In genomic region chr20:19692685-19693119, GRCh38 we compare ENCODE assay signal across 7 cellular contexts.
DNase-seq lines count a peak whose midpoint lies in the region; ATAC-seq and TF ChIP-seq lines count a peak whose summit lies in the region.

No MANE protein-coding gene starts in this region.

- peaks cover 7% of the 10 kb centered on the region for H3K27me3 Mint-ChIP-seq in activated CD4-positive, alpha-beta T cell treated with anti-CD3 and anti-CD28 coated beads, Interleukin-2, amount 10 ng/mL, durations not matched to agents 7 days and 5 days

- no peak overlapping the region for H3K4me3 Mint-ChIP-seq in activated CD4-positive, alpha-beta T cell treated with anti-CD3 and anti-CD28 coated beads, Interleukin-2, amount 10 ng/mL, durations not matched to agents 7 days and 5 days

- H3K4me1 Mint-ChIP-seq in activated CD4-positive, alpha-beta T cell treated with anti-CD3 and anti-CD28 coated beads, Interleukin-2, amount 10 ng/mL, durations not matched to agents 7 days and 5 days, result no peaks in the 10 kb centered on the region

- DNase-seq in NCI-H1930 (lab: John Stamatoyannopoulos, UW), result peak; percentile 42 to 59
- peak; percentile 27 for DNase-seq in activated CD4-positive, alpha-beta T cell treated with anti-CD3 and anti-CD28 coated beads, Interleukin-2, amount 10 ng/mL, durations not matched to agents 7 days and 5 days
- DNase-seq in effector CD4-positive, alpha-beta T cell, result peak; percentile 10
- DNase-seq in medulla oblongata (ENCODE audit: extremely low spot score), result peak; percentile 41
- DNase-seq in stimulated activated CD8-positive, alpha-beta memory T cell treated with anti-CD3 and anti-CD28 coated beads, Interleukin-4, amount 100 ng/mL, for 24 hours (ENCODE audit: low read depth), result peak; percentile 26

- peak; percentile 92 for TF ChIP-seq CTCF in GM12872 (IDR thresholded peaks at IDR 0.05; ENCODE audit: insufficient read depth, low read depth, low read length)

- no peak overlapping the region for H3K27ac Mint-ChIP-seq in activated CD4-positive, alpha-beta T cell treated with anti-CD3 and anti-CD28 coated beads, Interleukin-2, amount 10 ng/mL, durations not matched to agents 7 days and 5 days

- POLR2A ChIA-PET in activated CD4-positive, alpha-beta T cell treated with anti-CD3 and anti-CD28 coated beads, Interleukin-2, amount 10 ng/mL, durations not matched to agents 7 days and 5 days (lab: Charles Lee), result no interaction called here

- ATAC-seq in GM18511 (IDR thresholded peaks at IDR 0.05; ENCODE audit: unreplicated experiment), result no peak

- CTCF ChIA-PET in activated CD4-positive, alpha-beta T cell treated with anti-CD3 and anti-CD28 coated beads, Interleukin-2, amount 10 ng/mL, durations not matched to agents 7 days and 5 days (lab: Charles Lee), result no interaction called here

- no peaks in the 10 kb centered on the region for H3K36me3 Mint-ChIP-seq in activated CD4-positive, alpha-beta T cell treated with anti-CD3 and anti-CD28 coated beads, Interleukin-2, amount 10 ng/mL, durations not matched to agents 7 days and 5 days (ENCODE audit: low read depth)

- no peaks in the 10 kb centered on the region for H3K9me3 Mint-ChIP-seq in activated CD4-positive, alpha-beta T cell treated with anti-CD3 and anti-CD28 coated beads, Interleukin-2, amount 10 ng/mL, durations not matched to agents 7 days and 5 days
